7 cellular contexts compared by ENCODE assay signal in the genomic region with DNA sequence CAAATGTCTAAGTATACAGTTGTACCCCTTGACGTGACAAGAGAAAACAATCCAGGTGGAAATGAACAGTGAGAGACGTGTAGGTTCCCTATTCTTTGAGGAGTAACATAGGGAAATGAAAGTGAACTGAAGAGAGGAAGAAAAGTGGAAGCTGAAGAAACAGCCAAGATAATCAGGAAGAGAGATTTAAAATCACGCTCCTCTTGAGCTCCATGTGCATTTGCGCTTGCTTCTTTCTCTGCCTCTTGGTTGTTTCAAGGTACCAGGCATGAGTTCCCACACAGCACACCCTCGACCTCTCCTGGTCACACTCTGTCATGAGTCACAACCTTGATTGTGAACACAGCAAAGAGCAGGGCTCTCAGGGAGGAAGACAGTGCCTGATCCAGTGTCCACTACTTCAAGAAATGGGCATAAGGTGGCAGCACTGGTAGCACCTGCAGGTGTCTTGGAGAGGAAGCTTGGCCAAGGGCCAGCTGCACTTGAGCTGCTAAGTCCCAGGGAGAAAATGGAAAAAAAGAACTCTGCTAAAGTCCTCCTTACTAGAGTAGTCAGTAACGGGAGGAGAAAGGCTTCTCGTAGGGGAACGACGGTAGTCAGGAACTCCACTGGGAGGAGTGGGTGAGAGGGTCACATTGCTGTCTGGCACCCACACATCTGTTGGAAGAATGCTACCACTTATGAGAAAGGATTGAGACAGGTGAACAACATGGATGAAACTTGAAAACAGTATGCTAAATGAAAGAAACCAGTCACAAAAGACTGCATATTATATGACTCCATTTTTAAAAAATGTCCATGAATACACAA. TPM values are rescaled to one million over a fixed set of nuclear protein-coding genes. Genes with fewer than 3 reads are reported as not detected.
DNase-seq lines count a peak whose midpoint lies in the region; ATAC-seq, FAIRE-seq and TF ChIP-seq lines count a peak whose summit lies in the region.

No MANE protein-coding gene starts in this region.

- H3K4me1 ChIP-seq in left lung, result peaks cover 6 to 22% of the 10 kb centered on the region in 2 donors

- H3K27me3 ChIP-seq in left lung, result no peaks in the 10 kb centered on the region

- H3K9me3 Mint-ChIP-seq in activated B cell treated with CpG ODN at 0.5 μM for 24 hours, result no peaks in the 10 kb centered on the region

- no peaks in the 10 kb centered on the region for H3K9me3 ChIP-seq in left lung

- H3K27ac ChIP-seq in left lung, result peak overlapping the region in 1 of 2 donors; percentile 76

- POLR2A ChIA-PET in activated B cell treated with CpG ODN at 0.5 μM for 24 hours (lab: Charles Lee), result interaction anchor here (0.6 to 3.4 kb wide), 10 partner anchors 15 to 177 kb away, joined by 3 to 30 read pairs (median 4); a partner anchor contains a TSS

- H3K27me3 Mint-ChIP-seq in activated B cell treated with CpG ODN at 0.5 μM for 24 hours, result no peaks in the 10 kb centered on the region

- peak; percentile 32 for DNase-seq in GM12892 (ENCODE audit: insufficient read length)
- peak; percentile 57 for DNase-seq in NCI-H345 treated with DMSO at 0.1 percent for 48 hours (lab: John Stamatoyannopoulos, UW; ENCODE audit: unreplicated experiment)
- DNase-seq in activated B cell treated with CpG ODN at 0.5 μM for 24 hours, result peak; percentile 32
- DNase-seq in cerebellar nuclear complex (lab: John Stamatoyannopoulos, UW), result peak; percentile 62 to 81
- peak; percentile 86 to 91 for DNase-seq in left lung
- DNase-seq in stimulated activated CD8-positive, alpha-beta memory T cell treated with anti-CD3 and anti-CD28 coated beads, Interleukin-4, amount 100 ng/mL, for 24 hours (ENCODE audit: low read depth), result peak; percentile 18

- FAIRE-seq in GM12892 (lab: Jason Lieb, UNC), result peak; percentile 94

- CTCF ChIA-PET in activated B cell treated with CpG ODN at 0.5 μM for 24 hours (lab: Charles Lee), result interaction anchor here (0.6 to 2.9 kb wide), 21 partner anchors 11 to 187 kb away, joined by 3 to 81 read pairs (median 4); a partner anchor contains a TSS

- H3K4me3 ChIP-seq in left lung, result peak overlapping the region in 1 of 2 donors; percentile 4

- H3K4me3 Mint-ChIP-seq in activated B cell treated with CpG ODN at 0.5 μM for 24 hours, result peak overlapping the region; percentile 59

- intact Hi-C loops in activated B cell treated with CpG ODN at 0.5 μM for 24 hours (cut with micrococcal nuclease), result loop anchor here (1.0 kb wide), 5 partner anchors 15 to 177 kb away; no protein-coding TSS in a partner anchor
- intact Hi-C loops in left lung (cut with DNase I), result no loop called here

- H3K36me3 Mint-ChIP-seq in activated B cell treated with CpG ODN at 0.5 μM for 24 hours (ENCODE audit: low read depth), result no peaks in the 10 kb centered on the region

- no peaks in the 10 kb centered on the region for H3K36me3 ChIP-seq in left lung

- ATAC-seq in HG03103 (IDR thresholded peaks at IDR 0.05; ENCODE audit: low read depth, unreplicated experiment), result peak; percentile 71
- peak; percentile 99 for ATAC-seq in activated B cell treated with CpG ODN at 0.5 μM for 24 hours (ENCODE audit: low read depth)
- ATAC-seq in left lung, result peak; percentile 100

- peaks cover 14% of the 10 kb centered on the region for H3K4me1 Mint-ChIP-seq in activated B cell treated with CpG ODN at 0.5 μM for 24 hours

- TF ChIP-seq CTCF in activated B cell treated with CpG ODN at 0.5 μM for 24 hours (IDR thresholded peaks at IDR 0.05), result no peak
- peak; percentile 52 to 59 for TF ChIP-seq CTCF in left lung (IDR thresholded peaks at IDR 0.05)

- no peak for TF ChIP-seq POLR2A in GM12892 (IDR thresholded peaks at IDR 0.05; ENCODE audit: low read depth, low read length)

- H3K27ac Mint-ChIP-seq in activated B cell treated with CpG ODN at 0.5 μM for 24 hours, result peak overlapping the region; percentile 83

RNA-seq across cellular contexts. Expression of a gene that starts 18.3 kb away (rescaled TPM):
- 35.4 TPM for polyA plus RNA-seq in GM12892 (2012; ENCODE audit: missing spikeins)
- 116 and 142 TPM in 2 replicates for total RNA-seq in activated B cell treated with CpG ODN at 0.5 μM for 24 hours
- total RNA-seq in left lung, result 10 to 100 TPM; 65.5 to 71.4 TPM

Comparison
In these comparisons a context has a peak if more than half of its experiments do, and no peak if none do; other contexts are left out.
1. DNase-seq: peak in every context shown above with its lines; median percentile 88 in left lung; 72 in cerebellar nuclear complex; 57 in NCI-H345 treated with DMSO at 0.1 percent for 48 hours; 32 in GM12892; 32 in activated B cell treated with CpG ODN at 0.5 μM for 24 hours; 18 in stimulated activated CD8-positive, alpha-beta memory T cell treated with anti-CD3 and anti-CD28 coated beads, Interleukin-4, amount 100 ng/mL, for 24 hours.